Comparison of ENCODE assay signal across 8 cellular contexts in the genomic region with DNA sequence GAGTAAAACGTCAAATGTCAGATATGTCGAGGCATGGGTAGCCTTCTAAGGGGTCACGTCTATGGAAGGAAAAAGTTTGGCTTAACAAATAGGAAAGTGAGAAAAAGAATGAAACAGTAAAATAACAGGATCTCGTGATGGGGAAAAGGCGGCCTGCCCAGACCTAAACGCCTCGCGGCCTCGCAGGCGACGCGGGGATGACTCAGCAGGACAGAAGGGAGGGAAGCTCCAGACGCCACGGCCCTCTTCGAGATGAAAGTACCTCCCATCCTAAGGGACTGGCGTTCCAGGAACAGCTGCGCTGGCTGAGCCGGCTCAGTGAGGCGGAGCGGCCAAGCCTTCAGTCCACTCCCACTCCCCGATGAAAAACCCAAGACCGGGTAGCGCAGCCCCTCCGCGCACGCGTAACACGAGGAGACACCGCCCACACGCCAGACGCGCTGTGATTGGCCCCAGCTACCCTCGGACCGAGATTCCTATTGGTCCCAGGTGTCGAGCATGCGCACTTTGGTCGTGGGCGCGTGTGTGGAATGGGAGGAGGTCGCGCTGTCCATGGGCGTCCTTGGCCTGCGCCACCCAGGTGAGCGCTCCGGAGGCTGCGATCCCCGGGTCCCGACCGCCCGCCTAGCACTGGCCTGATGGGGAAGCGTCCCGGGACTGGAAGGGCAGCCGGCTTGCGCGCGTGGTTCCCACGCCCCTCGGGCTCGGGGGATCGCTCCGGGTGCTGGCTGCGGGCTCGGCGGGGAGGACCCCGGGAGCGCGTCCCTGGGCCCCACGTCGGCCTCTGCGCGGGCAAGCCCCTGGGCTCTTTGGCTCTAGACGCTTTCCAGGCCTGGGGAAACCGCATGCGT.
DNase-seq lines count a peak whose midpoint lies in the region; ATAC-seq, FAIRE-seq and TF ChIP-seq lines count a peak whose summit lies in the region.

No MANE protein-coding gene starts in this region.

- no peak for TF ChIP-seq CTCF in kidney epithelial cell (IDR thresholded peaks at IDR 0.05; ENCODE audit: insufficient read depth, low read length, poor library complexity, severe bottlenecking)

- ATAC-seq in activated CD4-positive, CD25-positive, alpha-beta regulatory T cell treated with anti-CD3 and anti-CD28 coated beads, Interleukin-2, amount 50 U/mL, for 24 hours = peak; percentile 92
- peak; percentile 85 for ATAC-seq in central memory CD8-positive, alpha-beta T cell (replicated peaks; ENCODE audit: extremely low read depth, poor library complexity, severe bottlenecking)

- H3K9me3 ChIP-seq in GM23248 (ENCODE audit: low read depth) = no peaks in the 10 kb centered on the region

- DNase-seq in DMS 273 treated with DMSO at 0.1 percent for 48 hours (lab: John Stamatoyannopoulos, UW) (peak; percentile 98), GM23248 (peak; percentile 100), NCI-H1105 treated with DMSO at 0.1 percent for 48 hours (lab: John Stamatoyannopoulos, UW) (peak; percentile 98), kidney epithelial cell (ENCODE audit: low read depth) (peak; percentile 93), GM12891 (ENCODE audit: insufficient read length, low spot score) (no peak)
- peak; percentile 40 to 62 for DNase-seq in central memory CD8-positive, alpha-beta T cell (ENCODE audit: low spot score in 2 of 2)
- DNase-seq in stimulated activated CD4-positive, alpha-beta T cell treated with anti-CD3 and anti-CD28 coated beads, Interleukin-1b, Interleukin-23, amount 100 ng/mL, for 48 hours = peak; percentile 88

- H2AFZ ChIP-seq in GM23248 = peak overlapping the region; percentile 96

- H3K27ac ChIP-seq in GM23248 = peak overlapping the region; percentile 99

- no peak for FAIRE-seq in GM12891 (lab: Jason Lieb, UNC)

- peak overlapping the region; percentile 80 for H3K4me3 Mint-ChIP-seq in central memory CD8-positive, alpha-beta T cell

- peaks cover 5% of the 10 kb centered on the region for H3K9me3 Mint-ChIP-seq in central memory CD8-positive, alpha-beta T cell

- no peaks in the 10 kb centered on the region for H4K20me1 ChIP-seq in GM23248 (ENCODE audit: insufficient read depth)

- H3F3A ChIP-seq in GM23248 (ENCODE audit: insufficient read depth) = peaks cover 16% of the 10 kb centered on the region

- peaks cover 22% of the 10 kb centered on the region for H3K4me1 ChIP-seq in GM23248 (ENCODE audit: insufficient read depth)

- H3K27me3 ChIP-seq in GM23248 (replicated peaks; ENCODE audit: insufficient read depth) = no peaks in the 10 kb centered on the region
- H3K27me3 ChIP-seq in kidney epithelial cell (ENCODE audit: control insufficient read depth, insufficient read depth, low read length) = no peaks in the 10 kb centered on the region

- peaks cover 6% of the 10 kb centered on the region for H3K36me3 Mint-ChIP-seq in central memory CD8-positive, alpha-beta T cell (ENCODE audit: insufficient read depth)

- in situ Hi-C loops in GM23248 (cut with MboI) = no loop called here

- H3K79me2 ChIP-seq in GM23248 (ENCODE audit: insufficient read depth) = peaks cover 27% of the 10 kb centered on the region

- no peaks in the 10 kb centered on the region for H3K9me2 ChIP-seq in GM23248 (ENCODE audit: insufficient read depth)

- H3K36me3 ChIP-seq in GM23248 (ENCODE audit: low read depth) (peaks cover 14% of the 10 kb centered on the region), kidney epithelial cell (ENCODE audit: control insufficient read depth, insufficient read depth, low read length) (no peaks in the 10 kb centered on the region)

- peak overlapping the region; percentile 90 for H3K9ac ChIP-seq in GM23248

- TF ChIP-seq POLR2A in GM12891 (IDR thresholded peaks at IDR 0.05; ENCODE audit: low read depth, low read length) = no peak

- H3K4me1 Mint-ChIP-seq in central memory CD8-positive, alpha-beta T cell = peaks cover 6% of the 10 kb centered on the region

- WGBS in GM23248 (ENCODE audit: low coverage in 1 of 2, low lambda C conversion rate in 2 of 2, missing lambda C conversion rate in 2 of 2), 2 experiments = 1 to 2% methylated on average over 53 to 70 of the region's 74 CpGs

- peak overlapping the region; percentile 80 for H3K4me2 ChIP-seq in GM23248 (ENCODE audit: unreplicated experiment)

- peak overlapping the region; percentile 69 for H3K27ac Mint-ChIP-seq in central memory CD8-positive, alpha-beta T cell (ENCODE audit: low read depth)

- peak overlapping the region; percentile 78 for H3K4me3 ChIP-seq in GM23248
- H3K4me3 ChIP-seq in kidney epithelial cell (ENCODE audit: low read depth, low read length) = peak overlapping the region; percentile 87

- no peaks in the 10 kb centered on the region for H3K27me3 Mint-ChIP-seq in central memory CD8-positive, alpha-beta T cell

TF ChIP-seq in GM12891, 5 proteins besides CTCF, POLR2A, EP300 and RAD21:
- TF ChIP-seq POLR2AphosphoS5 (IDR thresholded peaks at IDR 0.05; ENCODE audit: low read depth, low read length) (no peak), SPI1 (IDR thresholded peaks at IDR 0.05; ENCODE audit: low read depth, low read length) (no peak), POU2F2 (IDR thresholded peaks at IDR 0.05; ENCODE audit: low read depth, low read length) (no peak), PAX5 (IDR thresholded peaks at IDR 0.05; ENCODE audit: insufficient read depth, low read length, severe bottlenecking) (no peak), TAF1 (IDR thresholded peaks at IDR 0.05; ENCODE audit: low read depth, low read length) (no peak)
